ENCODE assay signal across 20 cellular contexts in genomic region chr2:174775586-174775985, GRCh38. TPM values are rescaled to one million over a fixed set of nuclear protein-coding genes. Genes with fewer than 3 reads are reported as not detected.
A peak's percentile ranks its signal among the peaks of the same experiment; 100 is the strongest.
DNase-seq lines count a peak whose midpoint lies in the region; ATAC-seq, FAIRE-seq and TF ChIP-seq lines count a peak whose summit lies in the region.
"Had no signal": no experiment of that assay in that cellular context is flagged by ENCODE, and none has a peak within 500 bp of the region (broad histone marks: within the 10 kb centered on the region; RNA-seq: fewer than 3 reads in every experiment).

No MANE protein-coding gene starts in this region.

- no peak overlapping the region for H3K27ac ChIP-seq in BLaER1 treated with 17β-estradiol and CSF1 and Interleukin-3, amounts not matched to agents 10 nM and 100 nM
- H3K27ac ChIP-seq in HCT116 (ENCODE audit: low read depth, low read length) (no peak overlapping the region), K562 (ENCODE audit: extremely low read depth, low read depth, low read length) (no peak overlapping the region)
- H3K27ac ChIP-seq: ascending aorta, coronary artery, heart right ventricle, ovary, suprapubic skin had no signal

- H3K27ac Mint-ChIP-seq in memory B cell, result no peak overlapping the region
- H3K27ac Mint-ChIP-seq: activated CD8-positive, alpha-beta T cell treated with anti-CD3 and anti-CD28 coated beads for 36 hours; activated T-helper 2 cell treated with anti-CD3 and anti-CD28 coated beads, Interferon-gamma antibody, Interleukin-2, Interleukin-4, amounts not matched to agents 10 μg/mL and 5 μg/mL and 100 μg/mL, durations not matched to agents 14 hours and 24 hours and 36 hours had no signal

- FAIRE-seq in K562 (lab: Jason Lieb, UNC), result no peak
- FAIRE-seq: GM18507, kidney had no signal

- H3K4me2 ChIP-seq in BLaER1 treated with 17β-estradiol and CSF1 and Interleukin-3, amounts not matched to agents 10 nM and 100 nM, result peak overlapping the region in 9 of 11 experiments; percentile 4 to 37 (median 29); a peak in 13 of 22 replicates
- H3K4me2 ChIP-seq in HCT116 (ENCODE audit: low read length) (no peak overlapping the region), K562 (ENCODE audit: insufficient read depth, low read length) (no peak overlapping the region)

- no peak overlapping the region for H3K4me3 ChIP-seq in BLaER1 treated with 17β-estradiol and CSF1 and Interleukin-3, amounts not matched to agents 10 nM and 100 nM
- H3K4me3 ChIP-seq in HCT116 (replicated peaks in 1 of 2; ENCODE audit: low read depth in 1 of 2, low read length in 2 of 2) (no peak overlapping the region), K562 (no peak overlapping the region)
- H3K4me3 ChIP-seq: ascending aorta, coronary artery, heart right ventricle, ovary, suprapubic skin had no signal

- H2AFZ ChIP-seq in HCT116 (ENCODE audit: low read depth, low read length, poor library complexity, severe bottlenecking) (peak overlapping the region; percentile 56), K562 (ENCODE audit: low read depth, low read length) (no peak overlapping the region)

- no peaks in the 10 kb centered on the region for H3K36me3 ChIP-seq in BLaER1 treated with 17β-estradiol and CSF1 and Interleukin-3, amounts not matched to agents 10 nM and 100 nM
- no peaks in the 10 kb centered on the region for H3K36me3 ChIP-seq in HCT116 (ENCODE audit: control insufficient read depth in 1 of 2, insufficient read depth in 2 of 2, low read length in 2 of 2)
- no peaks in the 10 kb centered on the region for H3K36me3 ChIP-seq in K562 (ENCODE audit: control insufficient read depth, insufficient read depth, low read length)
- H3K36me3 ChIP-seq: ascending aorta, heart right ventricle, ovary, suprapubic skin had no signal

- peaks cover 9% of the 10 kb centered on the region for H3K27me3 Mint-ChIP-seq in memory B cell
- H3K27me3 Mint-ChIP-seq: activated CD8-positive, alpha-beta T cell treated with anti-CD3 and anti-CD28 coated beads for 36 hours had no signal

- CTCF ChIA-PET in HCT116 (lab: Charles Lee) (interaction anchor here (0.9 to 1.4 kb wide), 4 partner anchors 27 to 215 kb away, joined by 3 to 5 read pairs (median 4); no protein-coding TSS in a partner anchor), K562 (lab: Yijun Ruan, JAX; ENCODE audit: low intra/inter-chr PET ratio) (no interaction called here)

- H3K9me3 ChIP-seq in BLaER1 treated with 17β-estradiol and CSF1 and Interleukin-3, amounts not matched to agents 10 nM and 100 nM (replicated peaks in 1 of 11), result no peaks in the 10 kb centered on the region
- H3K9me3 ChIP-seq in HCT116 (ENCODE audit: control insufficient read depth in 1 of 2, insufficient read depth in 1 of 2, low read depth in 1 of 2, low read length in 2 of 2) (no peaks in the 10 kb centered on the region), K562 (replicated peaks; ENCODE audit: control insufficient read depth, insufficient read depth, low read depth, low read length) (no peaks in the 10 kb centered on the region)
- H3K9me3 ChIP-seq: ascending aorta, heart right ventricle, ovary, suprapubic skin had no signal

- peaks cover 21 to 54% (median 40%) of the 10 kb centered on the region in 10 experiments for H3K4me1 ChIP-seq in BLaER1 treated with 17β-estradiol and CSF1 and Interleukin-3, amounts not matched to agents 10 nM and 100 nM
- H3K4me1 ChIP-seq in HCT116 (ENCODE audit: control insufficient read depth in 1 of 2, insufficient read depth in 2 of 2, low read length in 2 of 2) (peaks cover 0 to 12% of the 10 kb centered on the region in 2 experiments; a peak in 2 of 4 replicates), K562 (replicated peaks in 1 of 2; ENCODE audit: control insufficient read depth in 2 of 2, insufficient read depth in 2 of 2, low read length in 2 of 2) (no peaks in the 10 kb centered on the region)

- H3K9me2 ChIP-seq in HCT116 (ENCODE audit: insufficient read depth), result no peaks in the 10 kb centered on the region

- peaks cover 11% of the 10 kb centered on the region for H3K4me1 Mint-ChIP-seq in memory B cell

- POLR2A ChIA-PET in HCT116 (lab: Charles Lee) (no interaction called here), K562 (lab: Yijun Ruan, JAX) (interaction anchor here (0.8 to 1.0 kb wide), 2 partner anchors 17 to 66 kb away, joined by 3 to 5 read pairs; no protein-coding TSS in a partner anchor)

- H3K4me3 Mint-ChIP-seq in memory B cell, result no peak overlapping the region
- H3K4me3 Mint-ChIP-seq: activated CD8-positive, alpha-beta T cell treated with anti-CD3 and anti-CD28 coated beads for 36 hours had no signal

- no peaks in the 10 kb centered on the region for H3K79me2 ChIP-seq in HCT116 (ENCODE audit: insufficient read depth, low read length)
- H3K79me2 ChIP-seq in K562 (ENCODE audit: control insufficient read depth, insufficient read depth, low read length), result no peaks in the 10 kb centered on the region

- no peak overlapping the region for H3K9ac ChIP-seq in BLaER1 treated with 17β-estradiol and CSF1 and Interleukin-3, amounts not matched to agents 10 nM and 100 nM
- H3K9ac ChIP-seq in HCT116 (ENCODE audit: low read length) (no peak overlapping the region), K562 (ENCODE audit: insufficient read depth in 1 of 2, low read depth in 2 of 2, low read length in 2 of 2) (no peak overlapping the region)

- TF ChIP-seq POLR2A in HCT116 (IDR thresholded peaks at IDR 0.05; ENCODE audit: borderline replicate concordance, extremely low read depth, insufficient read depth, insufficient read length) (no peak), K562 (conservative IDR thresholded peaks at IDR 0.05) (no peak)

- BruUV-seq in HCT116 (replicated peaks; lab: Mats Ljungman, UMichigan), result no TSS peak
- no TSS peak for BruUV-seq in K562 (replicated peaks; lab: Mats Ljungman, UMichigan)

- no peak for DNase-seq in HCT116 (ENCODE audit: low read depth, low spot score)
- peak in 1 of 4 experiments; percentile 10 for DNase-seq in K562 (ENCODE audit: extremely low read depth in 1 of 4, low spot score in 3 of 4)
- DNase-seq in memory B cell (ENCODE audit: low spot score in 2 of 2), result peak in 1 of 2 donors; percentile 11
- DNase-seq in KBM-7, result no peak
- no peak for DNase-seq in HuH-7.5 (ENCODE audit: low spot score)
- DNase-seq in left lobe of liver (ENCODE audit: low spot score), result no peak
- no peak for DNase-seq in inferior parietal cortex (ENCODE audit: extremely low spot score)
- DNase-seq: heart right ventricle, kidney, MM.1S, NCI-H187 treated with DMSO at 0.1 percent for 48 hours, ovary had no signal

- no peaks in the 10 kb centered on the region for H3K9me3 Mint-ChIP-seq in memory B cell
- H3K9me3 Mint-ChIP-seq: activated CD8-positive, alpha-beta T cell treated with anti-CD3 and anti-CD28 coated beads for 36 hours; activated T-helper 2 cell treated with anti-CD3 and anti-CD28 coated beads, Interferon-gamma antibody, Interleukin-2, Interleukin-4, amounts not matched to agents 10 μg/mL and 5 μg/mL and 100 μg/mL, durations not matched to agents 14 hours and 24 hours and 36 hours had no signal

- TF ChIP-seq CTCF in HCT116 (IDR thresholded peaks at IDR 0.05 in 2 of 3, conservative IDR thresholded peaks at IDR 0.05 in 1 of 3; ENCODE audit: borderline replicate concordance in 1 of 3, insufficient read depth in 1 of 3, low read depth in 2 of 3, low read length in 2 of 3) (no peak), K562 (IDR thresholded peaks at IDR 0.05 in 2 of 3, conservative IDR thresholded peaks at IDR 0.05 in 1 of 3; ENCODE audit: insufficient read depth in 2 of 3, low read depth in 1 of 3, low read length in 3 of 3) (no peak)

- H3K36me3 Mint-ChIP-seq in memory B cell, result no peaks in the 10 kb centered on the region

- H4K20me1 ChIP-seq in BLaER1 treated with 17β-estradiol and CSF1 and Interleukin-3, amounts not matched to agents 10 nM and 100 nM, result no peaks in the 10 kb centered on the region; a peak in 1 of 22 replicates
- H4K20me1 ChIP-seq in HCT116 (ENCODE audit: insufficient read depth), result no peaks in the 10 kb centered on the region
- H4K20me1 ChIP-seq in K562 (replicated peaks; ENCODE audit: control insufficient read depth, insufficient read depth, low read length), result 0 out of 2 replicates have a peak, but pooled peaks cover 7% of the 10 kb centered on the region

- peaks cover 0 to 59% (median 0%) of the 10 kb centered on the region in 11 experiments; a peak in 6 of 22 replicates for H3K27me3 ChIP-seq in BLaER1 treated with 17β-estradiol and CSF1 and Interleukin-3, amounts not matched to agents 10 nM and 100 nM
- H3K27me3 ChIP-seq in HCT116 (ENCODE audit: insufficient read depth, low read length) (no peaks in the 10 kb centered on the region), K562 (ENCODE audit: control insufficient read depth in 2 of 2, insufficient read depth in 2 of 2, low read length in 2 of 2) (peaks cover 6 to 29% of the 10 kb centered on the region in 2 experiments; a peak in 4 of 5 replicates)
- H3K27me3 ChIP-seq: ascending aorta, heart right ventricle, ovary, suprapubic skin had no signal

- in situ Hi-C loops in K562 (cut with MboI) (loop anchor here (10.0 kb wide), 1 partner anchor 209 kb away; no protein-coding TSS in a partner anchor), KBM-7 (cut with MboI; ENCODE audit: low pct_unique_long_range_greater_than_20kb, low sequenced_read_pairs) (no loop called here)

- intact Hi-C loops in HCT116 (cut with micrococcal nuclease), result no loop called here
- intact Hi-C loops in K562 (cut with micrococcal nuclease), result no loop called here

- WGBS in K562 (ENCODE audit: insufficient coverage, low coverage, missing lambda C conversion rate), result 2% methylated on average over 5 of the region's 5 CpGs

- RAD21 ChIA-PET in HCT116 (lab: Charles Lee; ENCODE audit: low non-redundant PET in 1 of 2, low total read pairs in 2 of 2, uncharacterized antibody in 2 of 2, unreplicated experiment in 2 of 2), result no interaction called here

- TF ChIP-seq RAD21 in HCT116 (IDR thresholded peaks at IDR 0.05; ENCODE audit: low read depth) (no peak), K562 (CRISPR knock-in tag; conservative IDR thresholded peaks at IDR 0.05 in 1 of 2, IDR thresholded peaks at IDR 0.05 in 1 of 2) (no peak)

- ATAC-seq in HCT116 (no peak), K562 (peak; percentile 34; the same call in 2 of the 3 replicates), memory B cell (ENCODE audit: low read depth) (peak; percentile 57), left lobe of liver (no peak)
- ATAC-seq: activated CD8-positive, alpha-beta T cell treated with anti-CD3 and anti-CD28 coated beads for 36 hours; heart right ventricle; SK-N-SH treated with all-trans-retinoic acid at 6 μM for 48 hours had no signal

- no peaks in the 10 kb centered on the region for H3K9me1 ChIP-seq in K562 (ENCODE audit: control insufficient read depth, insufficient read depth, low read length)

- no peak for TF ChIP-seq EP300 in K562 (IDR thresholded peaks at IDR 0.05; ENCODE audit: low read length)

RNA-seq across cellular contexts. Expression of gene CHRNA1, which starts 11.3 kb away (rescaled TPM):
- not detected for total RNA-seq in HCT116 (2021; ENCODE audit: unreplicated experiment)
- polyA plus RNA-seq in HCT116 (2012), result 0.06 TPM in 1 of 2 replicates, not detected in the other
- total RNA-seq in K562 (2011; cell fraction: chromatin; rRNA removed; ENCODE audit: low replicate concordance), result not detected in 2 replicates
- total RNA-seq in K562 (2011; cell fraction: nucleolus; rRNA removed), result not detected in 2 replicates
- not detected in 2 replicates for total RNA-seq in K562 (2011; cell fraction: nucleoplasm; rRNA removed)
- not detected in 2 replicates for total RNA-seq in K562 (2014; rRNA removed)
- not detected in 2 replicates for total RNA-seq in K562 (2014; rRNA removed; fragmentation: Illumina TruSeq; extraction: Trizol)
- total RNA-seq in K562 (2015; rRNA removed; fragmentation: Illumina TruSeq; extraction: Trizol), result not detected in 2 replicates
- not detected in 2 replicates for total RNA-seq in K562 (2021)
- not detected in 2 replicates for polyA plus RNA-seq in K562 (2011; rRNA removed)
- polyA plus RNA-seq in K562 (2011; cell fraction: cytosol; rRNA removed), result not detected in 2 replicates
- polyA plus RNA-seq in K562 (2011; cell fraction: nucleus; rRNA removed), result not detected in 2 replicates
- not detected in 2 replicates for polyA plus RNA-seq in K562 (2012)
- polyA plus RNA-seq in K562 (2014; fragmentation: Illumina TruSeq; extraction: Trizol), result not detected in 2 replicates
- polyA plus RNA-seq in K562 (2014; fragmentation: Nextera tagmentation; extraction: Ambion mirVana), result not detected
- polyA plus RNA-seq in K562 (2014; rRNA removed), result not detected in 2 replicates
- not detected in 2 replicates for polyA minus RNA-seq in K562 (2011; rRNA and poly(A)+ RNA removed)
- polyA minus RNA-seq in K562 (2011; cell fraction: cytosol; rRNA and poly(A)+ RNA removed), result not detected in 2 replicates
- not detected in 2 replicates for polyA minus RNA-seq in K562 (2011; cell fraction: nucleus; rRNA and poly(A)+ RNA removed)
- total RNA-seq in left lobe of liver, result not detected
- total RNA-seq: activated CD8-positive, alpha-beta T cell treated with anti-CD3 and anti-CD28 coated beads for 36 hours; activated T-helper 2 cell treated with anti-CD3 and anti-CD28 coated beads, Interferon-gamma antibody, Interleukin-2, Interleukin-4, amounts not matched to agents 10 μg/mL and 5 μg/mL and 100 μg/mL, durations not matched to agents 14 hours and 24 hours and 36 hours; ascending aorta; kidney; suprapubic skin had no signal

Comparison
In these comparisons a context has a peak if more than half of its experiments do, and no peak if none do; other contexts are left out.
1. H3K4me2 ChIP-seq: peak in BLaER1 treated with 17β-estradiol and CSF1 and Interleukin-3, amounts not matched to agents 10 nM and 100 nM (9 of 11); none in HCT116 (single experiment) and K562 (single experiment).
2. ATAC-seq: peak in K562 (single experiment) and memory B cell (single experiment); none in HCT116 (single experiment) and left lobe of liver (single experiment).